In the genomic region with DNA sequence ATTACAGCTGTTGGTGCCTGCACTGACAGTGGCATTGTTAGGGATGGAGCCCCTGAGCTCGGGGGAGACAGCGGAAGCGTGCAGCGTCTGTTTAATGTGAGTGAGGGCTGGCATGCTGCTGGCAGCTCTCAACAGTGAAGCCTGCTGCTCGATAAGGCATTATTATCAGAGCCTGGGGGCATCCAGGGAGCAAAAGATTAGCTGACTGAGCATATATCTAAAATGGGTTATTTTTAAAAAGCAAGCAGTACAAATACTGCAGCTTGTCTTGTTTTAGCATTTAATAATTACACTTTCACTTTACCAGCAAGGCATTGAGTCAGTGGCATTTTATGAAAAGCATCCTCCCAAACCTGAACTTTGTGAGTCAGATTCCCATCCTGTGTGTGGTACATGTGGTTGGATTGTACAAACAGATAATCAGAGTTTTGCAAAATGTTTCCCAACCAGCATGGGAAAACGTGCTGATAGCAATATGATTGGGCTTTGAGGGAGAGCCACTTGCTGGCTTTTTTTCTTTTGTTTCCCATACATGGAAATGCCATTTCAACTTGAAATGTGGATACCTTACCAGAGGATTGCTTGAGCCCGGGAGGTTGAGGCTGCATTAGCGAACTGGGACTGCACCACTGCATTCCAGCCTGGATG, we compare ENCODE assay signal across 8 cellular contexts.
DNase-seq lines count a peak whose midpoint lies in the region; ATAC-seq and TF ChIP-seq lines count a peak whose summit lies in the region.

No MANE protein-coding gene starts in this region.

- H4K91ac ChIP-seq in mesenchymal stem cell (ENCODE audit: low read length) = no peak overlapping the region

- no peak overlapping the region for H2AFZ ChIP-seq in mesenchymal stem cell (ENCODE audit: low read depth, low read length)

- H2BK12ac ChIP-seq in mesenchymal stem cell (ENCODE audit: low read length in 2 of 2) = no peak overlapping the region

- 7% methylated on average over 7 of the region's 8 CpGs for WGBS in mesenchymal stem cell

- H3K4me3 ChIP-seq in mesenchymal stem cell (ENCODE audit: insufficient read depth in 1 of 2, low read depth in 1 of 2, low read length in 2 of 2) (peak overlapping the region; percentile 34 to 74), upper lobe of right lung (peak overlapping the region; percentile 30)

- no peak overlapping the region for H3K4ac ChIP-seq in mesenchymal stem cell (ENCODE audit: low read depth in 1 of 2, low read length in 2 of 2)

- H3K4me1 ChIP-seq in mesenchymal stem cell (ENCODE audit: control insufficient read depth, insufficient read depth, low read depth, low read length) (peaks cover 24% of the 10 kb centered on the region), upper lobe of right lung (peaks cover 83% of the 10 kb centered on the region)

- peaks cover 89% of the 10 kb centered on the region for H3K4me1 Mint-ChIP-seq in chondrocyte (ENCODE audit: low read depth)

- peak overlapping the region; percentile 66 for H3K4me2 ChIP-seq in mesenchymal stem cell (ENCODE audit: low read length, poor library complexity, severe bottlenecking)

- peak overlapping the region; percentile 86 for H3K9ac ChIP-seq in mesenchymal stem cell (ENCODE audit: low read length)

- H3K23ac ChIP-seq in mesenchymal stem cell (ENCODE audit: low read length in 2 of 2) = no peak overlapping the region

- DNase-seq in stimulated activated CD4-positive, alpha-beta T cell treated with anti-CD3 and anti-CD28 coated beads, Interleukin-15, amount 100 ng/mL, for 24 hours = peak; percentile 48
- DNase-seq in stimulated activated CD4-positive, alpha-beta T cell treated with anti-CD3 and anti-CD28 coated beads, Interleukin-12 subunit alpha, Interleukin-12 subunit beta, amount 100 ng/mL, for 4 hours = no peak
- no peak for DNase-seq in chondrocyte (ENCODE audit: low spot score)
- DNase-seq in mesenchymal stem cell = peak; percentile 97
- no peak for DNase-seq in upper lobe of right lung
- DNase-seq in DMS153 treated with DMSO at 0.1 percent for 48 hours (lab: John Stamatoyannopoulos, UW; ENCODE audit: unreplicated experiment) = no peak

- H2BK120ac ChIP-seq in mesenchymal stem cell (ENCODE audit: low read depth, low read length) = no peak overlapping the region

- H3K27me3 ChIP-seq in mesenchymal stem cell (ENCODE audit: control insufficient read depth in 1 of 2, insufficient read depth in 1 of 2, low read length in 2 of 2) (no peaks in the 10 kb centered on the region), upper lobe of right lung (no peaks in the 10 kb centered on the region)

- H3K79me1 ChIP-seq in mesenchymal stem cell (replicated peaks; ENCODE audit: low read length, poor library complexity, severe bottlenecking) = peaks cover 14% of the 10 kb centered on the region

- no peaks in the 10 kb centered on the region for H3K36me3 Mint-ChIP-seq in chondrocyte (ENCODE audit: low read depth)

- no peak overlapping the region for H3K14ac ChIP-seq in mesenchymal stem cell (ENCODE audit: low read length in 2 of 2)

- peak overlapping the region; percentile 34 to 40 for H3K18ac ChIP-seq in mesenchymal stem cell (ENCODE audit: low read depth in 1 of 2, low read length in 2 of 2)

- peak overlapping the region; percentile 88 for H3K27ac ChIP-seq in mesenchymal stem cell (ENCODE audit: low read length, poor library complexity, severe bottlenecking)
- H3K27ac ChIP-seq in upper lobe of right lung = peak overlapping the region; percentile 67

- no peak overlapping the region for H2BK15ac ChIP-seq in mesenchymal stem cell (ENCODE audit: low read depth, poor library complexity, severe bottlenecking)

- H3K36me3 ChIP-seq in mesenchymal stem cell (ENCODE audit: control insufficient read depth in 1 of 2, insufficient read depth in 2 of 2, low read depth in 1 of 2, low read length in 2 of 2) (no peaks in the 10 kb centered on the region), upper lobe of right lung (no peaks in the 10 kb centered on the region)

- no peak for ATAC-seq in upper lobe of right lung
- ATAC-seq in HG03469 (IDR thresholded peaks at IDR 0.05; ENCODE audit: unreplicated experiment) = no peak

- H3K9me3 ChIP-seq in mesenchymal stem cell (ENCODE audit: control insufficient read depth, low read length) (no peaks in the 10 kb centered on the region), upper lobe of right lung (no peaks in the 10 kb centered on the region)

- H2BK5ac ChIP-seq in mesenchymal stem cell (ENCODE audit: low read depth, low read length, poor library complexity, severe bottlenecking) = peak overlapping the region; percentile 10

- TF ChIP-seq POLR2A in Raji (IDR thresholded peaks at IDR 0.05; ENCODE audit: insufficient read depth, low read depth, low read length) = peak; percentile 50

- TF ChIP-seq CTCF in chondrocyte (IDR thresholded peaks at IDR 0.05) (no peak), upper lobe of right lung (IDR thresholded peaks at IDR 0.05) (no peak)

- H4K8ac ChIP-seq in mesenchymal stem cell (ENCODE audit: low read length) = peak overlapping the region; percentile 27

- H3K27ac Mint-ChIP-seq in chondrocyte (ENCODE audit: unreplicated experiment) = peak overlapping the region; percentile 92

- no peak overlapping the region for H2AK5ac ChIP-seq in mesenchymal stem cell (ENCODE audit: low read length, severe bottlenecking)

- no peaks in the 10 kb centered on the region for H3K27me3 Mint-ChIP-seq in chondrocyte (ENCODE audit: low read depth)

- intact Hi-C loops in upper lobe of right lung (cut with DNase I) = no loop called here

- no peaks in the 10 kb centered on the region for H3K9me3 Mint-ChIP-seq in chondrocyte (ENCODE audit: low read depth)

- H3K4me3 Mint-ChIP-seq in chondrocyte (ENCODE audit: unreplicated experiment) = peak overlapping the region; percentile 72

Comparison
In these comparisons a context has a peak if more than half of its experiments do, and no peak if none do; other contexts are left out.
1. DNase-seq: peak in stimulated activated CD4-positive, alpha-beta T cell treated with anti-CD3 and anti-CD28 coated beads, Interleukin-15, amount 100 ng/mL, for 24 hours (single experiment) and mesenchymal stem cell (single experiment); none in stimulated activated CD4-positive, alpha-beta T cell treated with anti-CD3 and anti-CD28 coated beads, Interleukin-12 subunit alpha, Interleukin-12 subunit beta, amount 100 ng/mL, for 4 hours (single experiment), chondrocyte (single experiment), upper lobe of right lung (single experiment) and DMS153 treated with DMSO at 0.1 percent for 48 hours (single experiment).